In genomic region chr19:58559275-58560006, GRCh38 we compare ENCODE assay signal across 1 cellular context.
A peak's percentile ranks its signal among the peaks of the same experiment; 100 is the strongest.
TF ChIP-seq lines count a peak whose summit lies in the region.

No MANE protein-coding gene starts in this region.

TF ChIP-seq in WTC11, 78 proteins besides CTCF, POLR2A, EP300 and RAD21 (continued from another document):
- TF ChIP-seq ZMAT4 (CRISPR knock-in tag; IDR thresholded peaks at IDR 0.05) (no peak), SOX15 (CRISPR knock-in tag; IDR thresholded peaks at IDR 0.05) (no peak), ZNF425 (CRISPR knock-in tag; conservative IDR thresholded peaks at IDR 0.05) (no peak), ZNF263 (CRISPR knock-in tag; IDR thresholded peaks at IDR 0.05; ENCODE audit: low read depth) (no peak), GABPB1 (CRISPR knock-in tag; IDR thresholded peaks at IDR 0.05) (peak; percentile 38), MAX (CRISPR knock-in tag; IDR thresholded peaks at IDR 0.05) (peak; percentile 96), ATF3 (CRISPR knock-in tag; conservative IDR thresholded peaks at IDR 0.05) (no peak), ZNF512 (CRISPR knock-in tag; IDR thresholded peaks at IDR 0.05; ENCODE audit: borderline replicate concordance) (no peak), JAZF1 (CRISPR knock-in tag; IDR thresholded peaks at IDR 0.05) (no peak), E2F4 (CRISPR knock-in tag; IDR thresholded peaks at IDR 0.05; ENCODE audit: borderline replicate concordance, low read depth) (no peak; the same call in 1 of the 2 replicates), MLX (CRISPR knock-in tag; IDR thresholded peaks at IDR 0.05) (peak; percentile 46; the same call in 1 of the 2 replicates), FOXP1 (CRISPR knock-in tag; IDR thresholded peaks at IDR 0.05; ENCODE audit: borderline replicate concordance) (peak; percentile 37; the same call in 1 of the 2 replicates), SMAD3 (CRISPR knock-in tag; IDR thresholded peaks at IDR 0.05; ENCODE audit: borderline replicate concordance) (no peak; the same call in 1 of the 2 replicates), GTF2I (CRISPR knock-in tag; conservative IDR thresholded peaks at IDR 0.05) (no peak), ETV6 (CRISPR knock-in tag; IDR thresholded peaks at IDR 0.05) (peak; percentile 80; the same call in 1 of the 2 replicates), NR2C2 (CRISPR knock-in tag; IDR thresholded peaks at IDR 0.05) (no peak), MXD4 (CRISPR knock-in tag; IDR thresholded peaks at IDR 0.05; ENCODE audit: borderline replicate concordance) (no peak), ZNF121 (CRISPR knock-in tag; IDR thresholded peaks at IDR 0.05) (no peak), TEAD4 (CRISPR knock-in tag; IDR thresholded peaks at IDR 0.05) (0 out of 2 replicates have a peak, but pooled peaks have one; percentile 17), PRDM15 (CRISPR knock-in tag; IDR thresholded peaks at IDR 0.05) (no peak), USF1 (CRISPR knock-in tag; IDR thresholded peaks at IDR 0.05) (peak; percentile 57; the same call in 1 of the 2 replicates), CBFB (CRISPR knock-in tag; IDR thresholded peaks at IDR 0.05; ENCODE audit: low read depth) (no peak), HMGA2 (CRISPR knock-in tag; IDR thresholded peaks at IDR 0.05) (0 out of 2 replicates have a peak, but pooled peaks have one; percentile 4), SP1 (CRISPR knock-in tag; conservative IDR thresholded peaks at IDR 0.05) (no peak), NFE2L1 (CRISPR knock-in tag; IDR thresholded peaks at IDR 0.05) (no peak), ATF1 (CRISPR knock-in tag; IDR thresholded peaks at IDR 0.05) (no peak)
- TF ChIP-seq, protein P1, sequence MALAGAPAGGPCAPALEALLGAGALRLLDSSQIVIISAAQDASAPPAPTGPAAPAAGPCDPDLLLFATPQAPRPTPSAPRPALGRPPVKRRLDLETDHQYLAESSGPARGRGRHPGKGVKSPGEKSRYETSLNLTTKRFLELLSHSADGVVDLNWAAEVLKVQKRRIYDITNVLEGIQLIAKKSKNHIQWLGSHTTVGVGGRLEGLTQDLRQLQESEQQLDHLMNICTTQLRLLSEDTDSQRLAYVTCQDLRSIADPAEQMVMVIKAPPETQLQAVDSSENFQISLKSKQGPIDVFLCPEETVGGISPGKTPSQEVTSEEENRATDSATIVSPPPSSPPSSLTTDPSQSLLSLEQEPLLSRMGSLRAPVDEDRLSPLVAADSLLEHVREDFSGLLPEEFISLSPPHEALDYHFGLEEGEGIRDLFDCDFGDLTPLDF (CRISPR knock-in tag; IDR thresholded peaks at IDR 0.05): 0 out of 2 replicates have a peak, but pooled peaks have one; percentile 22
- TF ChIP-seq, protein P2, sequence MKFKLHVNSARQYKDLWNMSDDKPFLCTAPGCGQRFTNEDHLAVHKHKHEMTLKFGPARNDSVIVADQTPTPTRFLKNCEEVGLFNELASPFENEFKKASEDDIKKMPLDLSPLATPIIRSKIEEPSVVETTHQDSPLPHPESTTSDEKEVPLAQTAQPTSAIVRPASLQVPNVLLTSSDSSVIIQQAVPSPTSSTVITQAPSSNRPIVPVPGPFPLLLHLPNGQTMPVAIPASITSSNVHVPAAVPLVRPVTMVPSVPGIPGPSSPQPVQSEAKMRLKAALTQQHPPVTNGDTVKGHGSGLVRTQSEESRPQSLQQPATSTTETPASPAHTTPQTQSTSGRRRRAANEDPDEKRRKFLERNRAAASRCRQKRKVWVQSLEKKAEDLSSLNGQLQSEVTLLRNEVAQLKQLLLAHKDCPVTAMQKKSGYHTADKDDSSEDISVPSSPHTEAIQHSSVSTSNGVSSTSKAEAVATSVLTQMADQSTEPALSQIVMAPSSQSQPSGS (CRISPR knock-in tag; IDR thresholded peaks at IDR 0.05; ENCODE audit: borderline replicate concordance, low read depth): no peak
- TF ChIP-seq, protein P3, sequence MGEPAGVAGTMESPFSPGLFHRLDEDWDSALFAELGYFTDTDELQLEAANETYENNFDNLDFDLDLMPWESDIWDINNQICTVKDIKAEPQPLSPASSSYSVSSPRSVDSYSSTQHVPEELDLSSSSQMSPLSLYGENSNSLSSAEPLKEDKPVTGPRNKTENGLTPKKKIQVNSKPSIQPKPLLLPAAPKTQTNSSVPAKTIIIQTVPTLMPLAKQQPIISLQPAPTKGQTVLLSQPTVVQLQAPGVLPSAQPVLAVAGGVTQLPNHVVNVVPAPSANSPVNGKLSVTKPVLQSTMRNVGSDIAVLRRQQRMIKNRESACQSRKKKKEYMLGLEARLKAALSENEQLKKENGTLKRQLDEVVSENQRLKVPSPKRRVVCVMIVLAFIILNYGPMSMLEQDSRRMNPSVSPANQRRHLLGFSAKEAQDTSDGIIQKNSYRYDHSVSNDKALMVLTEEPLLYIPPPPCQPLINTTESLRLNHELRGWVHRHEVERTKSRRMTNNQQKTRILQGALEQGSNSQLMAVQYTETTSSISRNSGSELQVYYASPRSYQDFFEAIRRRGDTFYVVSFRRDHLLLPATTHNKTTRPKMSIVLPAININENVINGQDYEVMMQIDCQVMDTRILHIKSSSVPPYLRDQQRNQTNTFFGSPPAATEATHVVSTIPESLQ (CRISPR knock-in tag; IDR thresholded peaks at IDR 0.05): no peak
